ENCODE assay signal across 8 cellular contexts in genomic region chr13:23433171-23434153, GRCh38. TPM values are rescaled to one million over a fixed set of nuclear protein-coding genes. Genes with fewer than 3 reads are reported as not detected.
DNase-seq lines count a peak whose midpoint lies in the region; ATAC-seq and TF ChIP-seq lines count a peak whose summit lies in the region.

Gene SACS, minus strand, starts transcription at chr13:23433702. Its CDS starts 22,463 bp downstream, at chr13:23411239.

- H3K4me1 Mint-ChIP-seq in CD14-positive monocyte = peaks cover 12% of the 10 kb centered on the region
- peaks cover 4% of the 10 kb centered on the region for H3K4me1 Mint-ChIP-seq in activated T-helper 2 cell treated with anti-CD3 and anti-CD28 coated beads, Interferon-gamma antibody, Interleukin-2, Interleukin-4, amounts not matched to agents 10 μg/mL and 5 μg/mL and 100 μg/mL, durations not matched to agents 14 hours and 24 hours and 36 hours (ENCODE audit: low read depth)

- H3K27me3 ChIP-seq in osteoblast (ENCODE audit: insufficient read depth, low read length) = no peaks in the 10 kb centered on the region

- H3K27ac Mint-ChIP-seq in CD14-positive monocyte = peak within 1 kb of the TSS in 1 of 7 donors; percentile 51
- H3K27ac Mint-ChIP-seq in activated T-helper 2 cell treated with anti-CD3 and anti-CD28 coated beads, Interferon-gamma antibody, Interleukin-2, Interleukin-4, amounts not matched to agents 10 μg/mL and 5 μg/mL and 100 μg/mL, durations not matched to agents 14 hours and 24 hours and 36 hours = no peak within 1 kb of the TSS

- peaks cover 13% of the 10 kb centered on the region for H3K4me1 ChIP-seq in osteoblast (ENCODE audit: insufficient read depth, low read length)

- peak within 1 kb of the TSS; percentile 80 for H3K4me2 ChIP-seq in osteoblast (ENCODE audit: insufficient read depth, low read length)

- H3K4me3 ChIP-seq in osteoblast (ENCODE audit: insufficient read depth, low read length) = peak within 1 kb of the TSS; percentile 89

- DNase-seq in CD14-positive monocyte (ENCODE audit: low spot score) = no peak
- DNase-seq in activated T-helper 2 cell treated with anti-CD3 and anti-CD28 coated beads, Interferon-gamma antibody, Interleukin-2, Interleukin-4, amounts not matched to agents 10 μg/mL and 5 μg/mL and 100 μg/mL, durations not matched to agents 14 hours and 24 hours and 36 hours (ENCODE audit: low spot score) = no peak
- DNase-seq in cardiac septum (ENCODE audit: low spot score) = no peak
- DNase-seq in osteoblast (ENCODE audit: insufficient read length, low spot score, missing footprints) = peak; percentile 89
- no peak for DNase-seq in left colon
- no peak for DNase-seq in activated naive CD4-positive, alpha-beta T cell (lab: John Stamatoyannopoulos, UW)

- no peak for ATAC-seq in left colon
- ATAC-seq in GM21619 (IDR thresholded peaks at IDR 0.05; ENCODE audit: unreplicated experiment) = no peak

- H3K79me2 ChIP-seq in osteoblast (ENCODE audit: insufficient read depth, low read length) = peaks cover 13% of the 10 kb centered on the region

- H3K36me3 ChIP-seq in osteoblast (ENCODE audit: insufficient read depth, low read length) = peaks cover 4% of the 10 kb centered on the region

- no peak for TF ChIP-seq CTCF in CD14-positive monocyte (IDR thresholded peaks at IDR 0.05)
- TF ChIP-seq CTCF in osteoblast (IDR thresholded peaks at IDR 0.05; ENCODE audit: extremely low read depth, low read depth, low read length) = no peak

- H2AFZ ChIP-seq in osteoblast (ENCODE audit: low read length) = peak within 1 kb of the TSS; percentile 99

- H3K27ac ChIP-seq in osteoblast (ENCODE audit: low read depth, low read length) = peak within 1 kb of the TSS; percentile 80

- no peak for TF ChIP-seq RAD21 in Ishikawa (IDR thresholded peaks at IDR 0.05; ENCODE audit: low read depth)

- H3K36me3 Mint-ChIP-seq in CD14-positive monocyte = no peaks in the 10 kb centered on the region
- H3K36me3 Mint-ChIP-seq in activated T-helper 2 cell treated with anti-CD3 and anti-CD28 coated beads, Interferon-gamma antibody, Interleukin-2, Interleukin-4, amounts not matched to agents 10 μg/mL and 5 μg/mL and 100 μg/mL, durations not matched to agents 14 hours and 24 hours and 36 hours (ENCODE audit: low read depth) = no peaks in the 10 kb centered on the region

- no peak for TF ChIP-seq EP300 in Ishikawa (IDR thresholded peaks at IDR 0.05; ENCODE audit: borderline replicate concordance)

- H4K20me1 ChIP-seq in osteoblast (ENCODE audit: insufficient read depth, low read length) = no peaks in the 10 kb centered on the region

- peak within 1 kb of the TSS; percentile 73 to 86 for H3K4me3 Mint-ChIP-seq in CD14-positive monocyte
- no peak within 1 kb of the TSS for H3K4me3 Mint-ChIP-seq in activated T-helper 2 cell treated with anti-CD3 and anti-CD28 coated beads, Interferon-gamma antibody, Interleukin-2, Interleukin-4, amounts not matched to agents 10 μg/mL and 5 μg/mL and 100 μg/mL, durations not matched to agents 14 hours and 24 hours and 36 hours (ENCODE audit: low read depth)

- H3K9me3 Mint-ChIP-seq in CD14-positive monocyte = peaks cover 0 to 3% (median 0%) of the 10 kb centered on the region in 7 donors
- H3K9me3 Mint-ChIP-seq in activated T-helper 2 cell treated with anti-CD3 and anti-CD28 coated beads, Interferon-gamma antibody, Interleukin-2, Interleukin-4, amounts not matched to agents 10 μg/mL and 5 μg/mL and 100 μg/mL, durations not matched to agents 14 hours and 24 hours and 36 hours = no peaks in the 10 kb centered on the region

- H3K27me3 Mint-ChIP-seq in CD14-positive monocyte (ENCODE audit: low read depth in 3 of 3) = peaks cover 9 to 17% (median 12%) of the 10 kb centered on the region in 3 donors
- H3K27me3 Mint-ChIP-seq in activated T-helper 2 cell treated with anti-CD3 and anti-CD28 coated beads, Interferon-gamma antibody, Interleukin-2, Interleukin-4, amounts not matched to agents 10 μg/mL and 5 μg/mL and 100 μg/mL, durations not matched to agents 14 hours and 24 hours and 36 hours (ENCODE audit: low read depth) = peaks cover 36% of the 10 kb centered on the region

- no peaks in the 10 kb centered on the region for H3K9me3 ChIP-seq in osteoblast (ENCODE audit: low read depth, low read length)

- intact Hi-C loops in CD14-positive monocyte (cut with micrococcal nuclease) (no loop called here), cardiac septum (cut with DNase I) (loop anchor here (5.0 kb wide), 1 partner anchor 34 kb away; no protein-coding TSS in a partner anchor), left colon (cut with DNase I, micrococcal nuclease) (no loop called here)
- intact Hi-C loops in activated T-helper 2 cell treated with anti-CD3 and anti-CD28 coated beads, Interferon-gamma antibody, Interleukin-2, Interleukin-4, amounts not matched to agents 10 μg/mL and 5 μg/mL and 100 μg/mL, durations not matched to agents 14 hours and 24 hours and 36 hours (cut with micrococcal nuclease) = no loop called here

TF ChIP-seq in Ishikawa, 13 proteins besides CTCF, POLR2A, EP300 and RAD21:
- TF ChIP-seq CREB1 (IDR thresholded peaks at IDR 0.05; ENCODE audit: low read depth) = no peak
- peak; percentile 27; the same call in 1 of the 2 replicates for TF ChIP-seq MAX (IDR thresholded peaks at IDR 0.05)
- TF ChIP-seq CEBPB (IDR thresholded peaks at IDR 0.05) = no peak

RNA-seq across cellular contexts. Expression of gene SACS, which starts in this region (rescaled TPM):
- polyA plus RNA-seq in CD14-positive monocyte = 1 to 10 TPM; 1.7 to 2.2 TPM
- 34.0 and 34.3 TPM in 2 replicates for total RNA-seq in activated T-helper 2 cell treated with anti-CD3 and anti-CD28 coated beads, Interferon-gamma antibody, Interleukin-2, Interleukin-4, amounts not matched to agents 10 μg/mL and 5 μg/mL and 100 μg/mL, durations not matched to agents 14 hours and 24 hours and 36 hours
- total RNA-seq in cardiac septum = 29.4 TPM
- total RNA-seq in osteoblast = 42.4 and 59.0 TPM in 2 replicates
- 1 to 10 TPM; 3.3 to 4.5 TPM for total RNA-seq in left colon
